16 cellular contexts compared by ENCODE assay signal in genomic region chr3:118766306-118766669, GRCh38.
A peak's percentile ranks its signal among the peaks of the same experiment; 100 is the strongest.
DNase-seq lines count a peak whose midpoint lies in the region; ATAC-seq lines count a peak whose summit lies in the region.
"Had no signal": no experiment of that assay in that cellular context is flagged by ENCODE, and none has a peak within 500 bp of the region (broad histone marks: within the 10 kb centered on the region; RNA-seq: fewer than 3 reads in every experiment).

No MANE protein-coding gene starts in this region.

- no peaks in the 10 kb centered on the region for H3K9me3 ChIP-seq in Karpas-422 (ENCODE audit: low read length)
- H3K9me3 ChIP-seq: BLaER1 treated with 17β-estradiol and CSF1 and Interleukin-3, amounts not matched to agents 10 nM and 100 nM had no signal

- peaks cover 86% of the 10 kb centered on the region for H3K79me2 ChIP-seq in Karpas-422 (ENCODE audit: low read length)

- DNase-seq in Karpas-422 (no peak), CD1c-positive myeloid dendritic cell (ENCODE audit: extremely low spot score) (no peak), NCI-H2029 (lab: John Stamatoyannopoulos, UW) (no peak)
- DNase-seq in activated T-cell treated with anti-CD3 and anti-CD28 coated beads, Interleukin-2, amount 50 U/mL, for 48 hours, result no peak
- DNase-seq in stimulated activated naive CD8-positive, alpha-beta T cell treated with anti-CD3 and anti-CD28 coated beads, Interleukin-15, amount 100 ng/mL, for 72 hours, result no peak
- DNase-seq: NCI-H1105 treated with DMSO at 0.1 percent for 48 hours, NCI-H1694, NCI-H2227 treated with DMSO at 0.1 percent for 48 hours, NCI-H510A treated with DMSO at 0.1 percent for 48 hours, SHP77, T1000 had no signal

- no peak overlapping the region for H2AFZ ChIP-seq in Karpas-422 (ENCODE audit: low read length)

- H3K4me1 ChIP-seq in Karpas-422 (ENCODE audit: low read length), result peaks cover 45% of the 10 kb centered on the region

- H3K9me2 ChIP-seq in Karpas-422 (replicated peaks; ENCODE audit: insufficient read depth, low read length), result no peaks in the 10 kb centered on the region

- no peaks in the 10 kb centered on the region for H3K27me3 ChIP-seq in Karpas-422 (ENCODE audit: low read length)
- H3K27me3 ChIP-seq: BLaER1 treated with 17β-estradiol and CSF1 and Interleukin-3, amounts not matched to agents 10 nM and 100 nM had no signal

- H3K4me3 ChIP-seq in Karpas-422 (ENCODE audit: low read length), result no peak overlapping the region
- H3K4me3 ChIP-seq: BLaER1 treated with 17β-estradiol and CSF1 and Interleukin-3, amounts not matched to agents 10 nM and 100 nM; SK-N-MC had no signal

- H4K20me1 ChIP-seq in Karpas-422 (ENCODE audit: insufficient read depth, low read depth, low read length), result no peaks in the 10 kb centered on the region
- H4K20me1 ChIP-seq: BLaER1 treated with 17β-estradiol and CSF1 and Interleukin-3, amounts not matched to agents 10 nM and 100 nM had no signal

- H3K9me3 Mint-ChIP-seq in stimulated activated naive CD8-positive, alpha-beta T cell treated with anti-CD3 and anti-CD28 coated beads, Interleukin-15, amount 100 ng/mL, for 72 hours, result no peaks in the 10 kb centered on the region

- no peak overlapping the region for H3K9ac ChIP-seq in Karpas-422 (ENCODE audit: low read length)
- H3K9ac ChIP-seq: BLaER1 treated with 17β-estradiol and CSF1 and Interleukin-3, amounts not matched to agents 10 nM and 100 nM had no signal

- H3K4me1 Mint-ChIP-seq in stimulated activated naive CD8-positive, alpha-beta T cell treated with anti-CD3 and anti-CD28 coated beads, Interleukin-15, amount 100 ng/mL, for 72 hours, result no peaks in the 10 kb centered on the region

- peaks cover 85% of the 10 kb centered on the region for H3K36me3 ChIP-seq in Karpas-422 (ENCODE audit: insufficient read depth, low read length)
- H3K36me3 ChIP-seq: BLaER1 treated with 17β-estradiol and CSF1 and Interleukin-3, amounts not matched to agents 10 nM and 100 nM had no signal

- H3K4me3 Mint-ChIP-seq in stimulated activated naive CD8-positive, alpha-beta T cell treated with anti-CD3 and anti-CD28 coated beads, Interleukin-15, amount 100 ng/mL, for 72 hours, result no peak overlapping the region

- ATAC-seq in GM18868 (IDR thresholded peaks at IDR 0.05; ENCODE audit: unreplicated experiment) (peak; percentile 84), GM21717 (IDR thresholded peaks at IDR 0.05; ENCODE audit: unreplicated experiment) (peak; percentile 62), HG02885 (IDR thresholded peaks at IDR 0.05; ENCODE audit: poor library complexity, unreplicated experiment) (peak; percentile 63)
- no peak for ATAC-seq in stimulated activated naive CD8-positive, alpha-beta T cell treated with anti-CD3 and anti-CD28 coated beads, Interleukin-15, amount 100 ng/mL, for 72 hours

- no peak overlapping the region for H3K4me2 ChIP-seq in Karpas-422 (ENCODE audit: low read depth, low read length, poor library complexity, severe bottlenecking)
- H3K4me2 ChIP-seq: BLaER1 treated with 17β-estradiol and CSF1 and Interleukin-3, amounts not matched to agents 10 nM and 100 nM had no signal

- H3K27me3 Mint-ChIP-seq in stimulated activated naive CD8-positive, alpha-beta T cell treated with anti-CD3 and anti-CD28 coated beads, Interleukin-15, amount 100 ng/mL, for 72 hours, result no peaks in the 10 kb centered on the region

- H3K27ac Mint-ChIP-seq in stimulated activated naive CD8-positive, alpha-beta T cell treated with anti-CD3 and anti-CD28 coated beads, Interleukin-15, amount 100 ng/mL, for 72 hours, result no peak overlapping the region

- H3K27ac ChIP-seq in Karpas-422 (ENCODE audit: low read length), result 0 out of 2 replicates have a peak overlapping the region, but pooled peaks have one; percentile 2
- H3K27ac ChIP-seq: BLaER1 treated with 17β-estradiol and CSF1 and Interleukin-3, amounts not matched to agents 10 nM and 100 nM; SK-N-MC had no signal
